13 cellular contexts compared by ENCODE assay signal in the genomic region with DNA sequence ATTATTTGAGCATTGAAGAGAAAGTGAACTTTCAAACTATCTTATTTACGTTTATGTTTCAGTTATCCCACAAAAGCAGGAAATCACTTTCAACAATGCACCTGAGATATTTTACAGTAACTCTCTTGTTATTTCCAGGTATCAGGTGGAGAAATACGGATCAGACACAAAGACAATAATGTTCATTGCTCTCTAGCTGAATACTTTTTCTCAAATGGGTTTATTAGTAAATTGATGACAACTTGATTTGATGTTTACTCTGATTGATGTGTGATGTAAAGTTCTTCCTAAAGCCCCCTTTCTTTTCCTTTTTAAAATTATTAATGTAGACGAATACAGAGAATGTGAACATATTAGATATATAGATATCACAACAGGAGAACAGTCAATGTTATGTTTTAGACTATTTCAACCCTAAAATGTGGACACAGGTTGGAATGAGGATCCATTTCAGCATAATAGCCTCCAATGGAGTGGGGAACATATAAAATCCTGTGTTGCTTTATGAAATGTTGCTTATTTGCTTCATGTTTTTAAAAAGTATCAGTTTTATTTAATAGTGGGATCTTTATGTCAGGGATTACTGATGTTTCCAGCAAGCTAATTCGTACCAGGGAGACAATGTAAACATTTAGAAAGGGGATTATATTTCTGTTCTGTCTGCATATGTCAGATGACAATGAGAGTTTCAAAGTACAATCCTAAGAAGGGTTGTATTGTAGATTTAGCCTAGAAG.
"Had no signal": no experiment of that assay in that cellular context is flagged by ENCODE, and none has a peak within 500 bp of the region (broad histone marks: within the 10 kb centered on the region; RNA-seq: fewer than 3 reads in every experiment).

No MANE protein-coding gene starts in this region.

- H3K27ac Mint-ChIP-seq: effector memory CD8-positive, alpha-beta T cell; immature natural killer cell; naive thymus-derived CD8-positive, alpha-beta T cell; stimulated activated effector memory CD8-positive, alpha-beta T cell treated with anti-CD3 and anti-CD28 coated beads, Interleukin-12 subunit alpha, Interleukin-12 subunit beta, amount 100 ng/mL, for 72 hours had no signal

- H3K36me3 Mint-ChIP-seq: stimulated activated effector memory CD8-positive, alpha-beta T cell treated with anti-CD3 and anti-CD28 coated beads, Interleukin-12 subunit alpha, Interleukin-12 subunit beta, amount 100 ng/mL, for 72 hours had no signal

- DNase-seq: activated CD4-positive, alpha-beta T cell treated with anti-CD3 and anti-CD28 coated beads, Interleukin-2, amount 50 U/mL, for 1 hour; activated CD4-positive, CD25-positive, alpha-beta regulatory T cell; activated naive CD4-positive, alpha-beta T cell treated with anti-CD3 and anti-CD28 coated beads, Interleukin-2, amount 50 U/mL, for 16 hours; adrenal gland; central memory CD4-positive, alpha-beta T cell; effector memory CD8-positive, alpha-beta T cell; erythroblast; hypothalamus; immature natural killer cell; mucosa of descending colon; naive thymus-derived CD8-positive, alpha-beta T cell; posterior cingulate gyrus had no signal

- H3K4me1 Mint-ChIP-seq: immature natural killer cell; naive thymus-derived CD8-positive, alpha-beta T cell; stimulated activated effector memory CD8-positive, alpha-beta T cell treated with anti-CD3 and anti-CD28 coated beads, Interleukin-12 subunit alpha, Interleukin-12 subunit beta, amount 100 ng/mL, for 72 hours had no signal

- H3K4me3 Mint-ChIP-seq: effector memory CD8-positive, alpha-beta T cell; immature natural killer cell; naive thymus-derived CD8-positive, alpha-beta T cell; stimulated activated effector memory CD8-positive, alpha-beta T cell treated with anti-CD3 and anti-CD28 coated beads, Interleukin-12 subunit alpha, Interleukin-12 subunit beta, amount 100 ng/mL, for 72 hours had no signal
